8 cellular contexts compared by ENCODE assay signal in genomic region chr16:11851301-11852091, GRCh38. TPM values are rescaled to one million over a fixed set of nuclear protein-coding genes. Genes with fewer than 3 reads are reported as not detected.
DNase-seq lines count a peak whose midpoint lies in the region; ATAC-seq and TF ChIP-seq lines count a peak whose summit lies in the region.

Gene RSL1D1 (minus strand): TSS chr16:11851542. CDS start chr16:11851512, 30 bp downstream.

- DNase-seq in AG08395 (ENCODE audit: low spot score) (peak; percentile 100), NCI-H2227 (lab: John Stamatoyannopoulos, UW; ENCODE audit: unreplicated experiment) (peak; percentile 96), WERI-Rb-1 (peak; percentile 92), breast epithelium (ENCODE audit: low spot score in 2 of 2) (peak; percentile 86 to 90), iPS-NIHi7 (ENCODE audit: extremely low spot score) (peak; percentile 100), smooth muscle cell (lab: John Stamatoyannopoulos, UW; ENCODE audit: unreplicated experiment) (peak; percentile 89)

- WGBS in smooth muscle cell (ENCODE audit: low lambda C conversion rate): 1% methylated on average over 56 of the region's 56 CpGs

- H3K4me3 ChIP-seq in WERI-Rb-1 (ENCODE audit: low read depth, low read length) (peak within 1 kb of the TSS; percentile 91), breast epithelium (peak within 1 kb of the TSS; percentile 58 to 96 (median 88)), smooth muscle cell (peak within 1 kb of the TSS; percentile 79)

- H3K27ac ChIP-seq in WERI-Rb-1: peak within 1 kb of the TSS; percentile 93
- H3K27ac ChIP-seq in breast epithelium: peak within 1 kb of the TSS; percentile 89 to 90
- H3K27ac ChIP-seq in smooth muscle cell (ENCODE audit: low read depth): peak within 1 kb of the TSS; percentile 81

- peak; percentile 82 for ATAC-seq in GM18909 (IDR thresholded peaks at IDR 0.05; ENCODE audit: poor library complexity, unreplicated experiment)
- ATAC-seq in HG03159 (IDR thresholded peaks at IDR 0.05; ENCODE audit: unreplicated experiment): peak; percentile 86

- TF ChIP-seq CTCF in WERI-Rb-1 (IDR thresholded peaks at IDR 0.05; ENCODE audit: low read depth, low read length): no peak
- TF ChIP-seq CTCF in breast epithelium (IDR thresholded peaks at IDR 0.05): no peak
- no peak for TF ChIP-seq CTCF in smooth muscle cell (IDR thresholded peaks at IDR 0.05; ENCODE audit: borderline replicate concordance, insufficient read depth, poor library complexity, severe bottlenecking)

- intact Hi-C loops in breast epithelium (cut with DNase I; ENCODE audit: low total_unique reads): no loop called here

- peaks cover 81% of the 10 kb centered on the region for H3K79me2 ChIP-seq in smooth muscle cell (ENCODE audit: low read depth)

- H3K4me1 ChIP-seq in breast epithelium (peaks cover 0 to 7% of the 10 kb centered on the region in 2 donors), smooth muscle cell (ENCODE audit: low read depth) (peaks cover 14% of the 10 kb centered on the region)

- peak; percentile 58 for TF ChIP-seq POLR2A in breast epithelium (IDR thresholded peaks at IDR 0.05)

- H3K9me3 ChIP-seq in WERI-Rb-1 (ENCODE audit: severe bottlenecking) (no peaks in the 10 kb centered on the region), breast epithelium (no peaks in the 10 kb centered on the region), smooth muscle cell (replicated peaks; ENCODE audit: low read depth) (no peaks in the 10 kb centered on the region)

- H3K27me3 ChIP-seq in WERI-Rb-1 (ENCODE audit: insufficient read depth, low read depth, severe bottlenecking) (no peaks in the 10 kb centered on the region), breast epithelium (no peaks in the 10 kb centered on the region), smooth muscle cell (ENCODE audit: low read depth) (no peaks in the 10 kb centered on the region)

- peak within 1 kb of the TSS; percentile 76 for H3K9ac ChIP-seq in smooth muscle cell (ENCODE audit: low read depth)

- no peaks in the 10 kb centered on the region for H3F3A ChIP-seq in smooth muscle cell (ENCODE audit: low read depth)

- H4K20me1 ChIP-seq in smooth muscle cell (ENCODE audit: low read depth): peaks cover 59% of the 10 kb centered on the region

- peak within 1 kb of the TSS; percentile 93 for H3K4me2 ChIP-seq in smooth muscle cell

- H3K36me3 ChIP-seq in WERI-Rb-1 (peaks cover 59% of the 10 kb centered on the region), breast epithelium (no peaks in the 10 kb centered on the region), smooth muscle cell (ENCODE audit: low read depth) (peaks cover 3% of the 10 kb centered on the region)

- H2AFZ ChIP-seq in smooth muscle cell (ENCODE audit: low read depth): peak within 1 kb of the TSS; percentile 88

RNA-seq across cellular contexts. Expression of gene RSL1D1, which starts in this region (rescaled TPM):
- total RNA-seq in breast epithelium (100 to 1,000 TPM; 150 to 219 (median 172) TPM), smooth muscle cell (157 and 165 TPM in 2 replicates)
- polyA plus RNA-seq in smooth muscle cell: 104 and 138 TPM in 2 replicates

Comparison
In these comparisons a context has a peak if more than half of its experiments do, and no peak if none do; other contexts are left out.
1. Peak in every context shown above with its lines: DNase-seq, ATAC-seq, H3K4me3 ChIP-seq and H3K27ac ChIP-seq.